9 cellular contexts compared by ENCODE assay signal in the genomic region with DNA sequence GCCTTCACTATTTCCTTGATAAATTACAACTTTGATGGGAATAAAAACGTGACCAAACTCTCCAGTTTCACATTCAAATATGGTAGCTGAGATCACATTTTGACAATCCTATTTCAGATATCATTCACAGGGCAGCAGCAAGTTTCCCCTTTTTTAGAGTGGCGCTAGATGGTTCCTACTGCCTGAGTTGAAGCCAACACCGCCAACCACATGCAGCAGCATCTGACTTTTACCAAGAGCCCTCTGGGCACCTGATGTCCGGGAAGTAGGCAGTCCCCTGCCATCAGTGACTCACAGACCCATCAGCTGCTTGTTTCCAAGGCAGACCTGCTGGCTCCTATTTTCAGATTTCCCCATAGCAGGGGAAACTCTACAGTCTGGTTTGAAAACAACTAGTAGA. TPM values are rescaled to one million over a fixed set of nuclear protein-coding genes. Genes with fewer than 3 reads are reported as not detected.
A peak's percentile ranks its signal among the peaks of the same experiment; 100 is the strongest.
DNase-seq lines count a peak whose midpoint lies in the region; ATAC-seq and TF ChIP-seq lines count a peak whose summit lies in the region.
"Had no signal": no experiment of that assay in that cellular context is flagged by ENCODE, and none has a peak within 500 bp of the region (broad histone marks: within the 10 kb centered on the region; RNA-seq: fewer than 3 reads in every experiment).

No MANE protein-coding gene starts in this region.

- POLR2A ChIA-PET in activated B cell treated with CpG ODN at 0.5 μM for 24 hours (lab: Charles Lee), result interaction anchor here (0.9 to 3.2 kb wide), 2 partner anchors 9 to 11 kb away, joined by 5 to 18 read pairs; no protein-coding TSS in a partner anchor

- H3K4me1 ChIP-seq in right cardiac atrium (ENCODE audit: control insufficient read depth, insufficient read depth, low read length), result no peaks in the 10 kb centered on the region

- DNase-seq in DMS 273 (lab: John Stamatoyannopoulos, UW; ENCODE audit: unreplicated experiment) (peak; percentile 70), DMS 273 treated with DMSO at 0.1 percent for 48 hours (lab: John Stamatoyannopoulos, UW) (no peak), activated B cell treated with CpG ODN at 0.5 μM for 24 hours (no peak), renal cortical epithelial cell (ENCODE audit: low read depth) (peak; percentile 90), SKM-1 (lab: John Stamatoyannopoulos, UW; ENCODE audit: unreplicated experiment) (no peak), right cardiac atrium (no peak), putamen (ENCODE audit: low spot score) (no peak)

- peaks cover 6% of the 10 kb centered on the region for H3K36me3 Mint-ChIP-seq in activated B cell treated with CpG ODN at 0.5 μM for 24 hours (ENCODE audit: low read depth)

- no peak overlapping the region for H3K4me3 ChIP-seq in right cardiac atrium (ENCODE audit: low read length)

- WGBS in right cardiac atrium, result 86% methylated on average over 4 of the region's 4 CpGs

- peak overlapping the region; percentile 5 for H3K27ac Mint-ChIP-seq in activated B cell treated with CpG ODN at 0.5 μM for 24 hours

- intact Hi-C loops in activated B cell treated with CpG ODN at 0.5 μM for 24 hours (cut with micrococcal nuclease) (loop anchor here (10.0 kb wide), 1 partner anchor 477 kb away; a partner anchor contains a TSS), right cardiac atrium (cut with DNase I) (no loop called here)

- H3K27ac ChIP-seq in right cardiac atrium (ENCODE audit: low read length), result no peak overlapping the region
- H3K27ac ChIP-seq: 22Rv1 had no signal

- H3K27me3 ChIP-seq in right cardiac atrium (ENCODE audit: control insufficient read depth, insufficient read depth), result no peaks in the 10 kb centered on the region

- no peak for TF ChIP-seq CTCF in activated B cell treated with CpG ODN at 0.5 μM for 24 hours (IDR thresholded peaks at IDR 0.05)

- H3K27me3 Mint-ChIP-seq in activated B cell treated with CpG ODN at 0.5 μM for 24 hours, result no peaks in the 10 kb centered on the region

- H3K9me3 Mint-ChIP-seq in activated B cell treated with CpG ODN at 0.5 μM for 24 hours, result peaks cover 2% of the 10 kb centered on the region

- no peak overlapping the region for H3K4me3 Mint-ChIP-seq in activated B cell treated with CpG ODN at 0.5 μM for 24 hours

- H3K4me1 Mint-ChIP-seq in activated B cell treated with CpG ODN at 0.5 μM for 24 hours, result peaks cover 45% of the 10 kb centered on the region

- CTCF ChIA-PET in activated B cell treated with CpG ODN at 0.5 μM for 24 hours (lab: Charles Lee), result interaction anchor here (1.1 to 2.4 kb wide), 4 partner anchors 9 to 67 kb away, joined by 3 to 7 read pairs (median 4); no protein-coding TSS in a partner anchor

- ATAC-seq in HG03064 (IDR thresholded peaks at IDR 0.05; ENCODE audit: low read depth, unreplicated experiment) (peak; percentile 33), activated B cell treated with CpG ODN at 0.5 μM for 24 hours (ENCODE audit: low read depth) (peak; percentile 26), right cardiac atrium (no peak)

- no peaks in the 10 kb centered on the region for H3K9me3 ChIP-seq in right cardiac atrium (ENCODE audit: control insufficient read depth, low read length)

RNA-seq across cellular contexts. Expression of a gene that starts 4.0 kb away (rescaled TPM):
- total RNA-seq in activated B cell treated with CpG ODN at 0.5 μM for 24 hours (16.2 and 16.6 TPM in 2 replicates), renal cortical epithelial cell (1.9 and 13.7 TPM in 2 replicates), right cardiac atrium (under 1 TPM; 0.31 to 0.82 (median 0.65) TPM)
- 0.36 TPM for polyA plus RNA-seq in right cardiac atrium

Comparison
In these comparisons a context has a peak if more than half of its experiments do, and no peak if none do; other contexts are left out.
1. DNase-seq: peak in DMS 273 (single experiment) and renal cortical epithelial cell (single experiment); none in DMS 273 treated with DMSO at 0.1 percent for 48 hours (single experiment), activated B cell treated with CpG ODN at 0.5 μM for 24 hours (single experiment), SKM-1 (single experiment), right cardiac atrium (0 of 3) and putamen (single experiment).
2. ATAC-seq: peak in HG03064 (single experiment) and activated B cell treated with CpG ODN at 0.5 μM for 24 hours (single experiment); none in right cardiac atrium (0 of 2).